ENCODE assay signal across 8 cellular contexts in genomic region chr12:12358528-12358927, GRCh38. TPM values are rescaled to one million over a fixed set of nuclear protein-coding genes. Genes with fewer than 3 reads are reported as not detected.
DNase-seq lines count a peak whose midpoint lies in the region; ATAC-seq and TF ChIP-seq lines count a peak whose summit lies in the region.

No MANE protein-coding gene starts in this region.

- H3K9me3 Mint-ChIP-seq in activated naive CD4-positive, alpha-beta T cell treated with anti-CD3 and anti-CD28 coated beads, Interleukin-2, amount 50 U/mL, for 24 hours, result no peaks in the 10 kb centered on the region

- peaks cover 12% of the 10 kb centered on the region for H3K4me1 ChIP-seq in adipocyte (ENCODE audit: control insufficient read depth, insufficient read depth, low read length)
- peaks cover 36% of the 10 kb centered on the region for H3K4me1 ChIP-seq in mononuclear cell (ENCODE audit: insufficient read depth, low read length)
- peaks cover 13% of the 10 kb centered on the region for H3K4me1 ChIP-seq in vagina

- intact Hi-C loops in vagina (cut with DNase I), result no loop called here

- ATAC-seq in left lobe of liver (no peak), GM18511 (IDR thresholded peaks at IDR 0.05; ENCODE audit: unreplicated experiment) (no peak)

- peak overlapping the region; percentile 98 for H3K27ac Mint-ChIP-seq in activated naive CD4-positive, alpha-beta T cell treated with anti-CD3 and anti-CD28 coated beads, Interleukin-2, amount 50 U/mL, for 24 hours

- DNase-seq in activated naive CD4-positive, alpha-beta T cell treated with anti-CD3 and anti-CD28 coated beads, Interleukin-2, amount 50 U/mL, for 16 hours, result no peak
- DNase-seq in adipocyte (ENCODE audit: low read depth) (no peak), vagina (ENCODE audit: extremely low spot score in 2 of 2) (no peak), left lobe of liver (ENCODE audit: low spot score) (no peak)
- DNase-seq in stimulated activated CD4-positive, alpha-beta T cell treated with anti-CD3 and anti-CD28 coated beads, Interleukin-15, amount 100 ng/mL, for 24 hours, result no peak

- peak overlapping the region; percentile 96 for H3K9ac ChIP-seq in adipocyte (ENCODE audit: low read length)

- H3K27me3 ChIP-seq in adipocyte (replicated peaks; ENCODE audit: control insufficient read depth, insufficient read depth, low read length) (no peaks in the 10 kb centered on the region), mononuclear cell (ENCODE audit: insufficient read depth, low read length) (no peaks in the 10 kb centered on the region), vagina (no peaks in the 10 kb centered on the region)

- no peaks in the 10 kb centered on the region for H3K9me3 ChIP-seq in adipocyte (ENCODE audit: control insufficient read depth, low read length)
- H3K9me3 ChIP-seq in mononuclear cell (ENCODE audit: low read depth, low read length), result no peaks in the 10 kb centered on the region
- H3K9me3 ChIP-seq in vagina, result no peaks in the 10 kb centered on the region

- H3K27me3 Mint-ChIP-seq in activated naive CD4-positive, alpha-beta T cell treated with anti-CD3 and anti-CD28 coated beads, Interleukin-2, amount 50 U/mL, for 24 hours, result no peaks in the 10 kb centered on the region

- H3K36me3 ChIP-seq in adipocyte (ENCODE audit: control insufficient read depth, insufficient read depth, low read length, severe bottlenecking), result peaks cover 3% of the 10 kb centered on the region
- no peaks in the 10 kb centered on the region for H3K36me3 ChIP-seq in vagina

- TF ChIP-seq POLR2A in vagina (IDR thresholded peaks at IDR 0.05), result no peak

- no peak for TF ChIP-seq CTCF in vagina (IDR thresholded peaks at IDR 0.05)

- peaks cover 42% of the 10 kb centered on the region for H3K4me1 Mint-ChIP-seq in activated naive CD4-positive, alpha-beta T cell treated with anti-CD3 and anti-CD28 coated beads, Interleukin-2, amount 50 U/mL, for 24 hours

- peak overlapping the region; percentile 99 for H3K27ac ChIP-seq in vagina

- H3K36me3 Mint-ChIP-seq in activated naive CD4-positive, alpha-beta T cell treated with anti-CD3 and anti-CD28 coated beads, Interleukin-2, amount 50 U/mL, for 24 hours, result peaks cover 9% of the 10 kb centered on the region

- H3K4me3 ChIP-seq in adipocyte (ENCODE audit: low read length) (peak overlapping the region; percentile 97), mononuclear cell (ENCODE audit: low read length) (peak overlapping the region; percentile 87), vagina (no peak overlapping the region)

- H3K4me3 Mint-ChIP-seq in activated naive CD4-positive, alpha-beta T cell treated with anti-CD3 and anti-CD28 coated beads, Interleukin-2, amount 50 U/mL, for 24 hours, result peak overlapping the region; percentile 97

RNA-seq across cellular contexts. Expression of gene BORCS5, which starts 1.6 kb away (rescaled TPM):
- total RNA-seq in mononuclear cell (15.2 TPM), vagina (17.4 TPM), left lobe of liver (8.3 TPM)

RNA-seq across cellular contexts. Expression of gene MANSC1, which starts 8.5 kb away (rescaled TPM):
- total RNA-seq in mononuclear cell (0.31 TPM), vagina (16.2 TPM), left lobe of liver (6.6 TPM)

Comparison
In these comparisons a context has a peak if more than half of its experiments do, and no peak if none do; other contexts are left out.
1. H3K4me3 ChIP-seq: peak in adipocyte (single experiment) and mononuclear cell (single experiment); none in vagina (0 of 2).